1 cellular context compared by ENCODE assay signal in genomic region chr2:240857039-240858008, GRCh38.
TF ChIP-seq lines count a peak whose summit lies in the region.

No MANE protein-coding gene starts in this region.

TF ChIP-seq in liver, 16 proteins besides CTCF, POLR2A, EP300 and RAD21 (continued from another document):
- TF ChIP-seq REST (IDR thresholded peaks at IDR 0.05) (no peak), HNF4G (IDR thresholded peaks at IDR 0.05) (peak; percentile 97), HNF4A (conservative IDR thresholded peaks at IDR 0.05) (peak; percentile 94 to 97), MAX (IDR thresholded peaks at IDR 0.05) (peak; percentile 70), NR2F2 (IDR thresholded peaks at IDR 0.05) (peak; percentile 50), JUND (IDR thresholded peaks at IDR 0.05) (peak; percentile 80 to 83), FOXA1 (IDR thresholded peaks at IDR 0.05) (peak; percentile 48)
